ENCODE assay signal across 8 cellular contexts in genomic region chr22:38700271-38700788, GRCh38. TPM values are rescaled to one million over a fixed set of nuclear protein-coding genes. Genes with fewer than 3 reads are reported as not detected.
A peak's percentile ranks its signal among the peaks of the same experiment; 100 is the strongest.
DNase-seq lines count a peak whose midpoint lies in the region; ATAC-seq and TF ChIP-seq lines count a peak whose summit lies in the region.

No MANE protein-coding gene starts in this region.

- DNase-seq in EH (ENCODE audit: low read depth) (peak; percentile 72), HEK293T (ENCODE audit: extremely low spot score) (no peak), SKM-1 treated with dmso at 0.1 percent for 144 hours (lab: John Stamatoyannopoulos, UW; ENCODE audit: unreplicated experiment) (peak; percentile 55), naive B cell (no peak), NCI-H1105 treated with DMSO at 0.1 percent for 48 hours (lab: John Stamatoyannopoulos, UW) (no peak), glomerular visceral epithelial cell (ENCODE audit: extremely low spot score) (no peak)

- POLR2A ChIA-PET in HEK293T (lab: Yijun Ruan, JAX) = interaction anchor here (1.5 to 4.4 kb wide), 3 partner anchors 12 to 619 kb away, joined by 7 to 65 read pairs (median 7); partner anchors contain the start of genes RPL3 and TOMM22

- H3K36me3 Mint-ChIP-seq in naive B cell = no peaks in the 10 kb centered on the region

- H3K4me3 Mint-ChIP-seq in naive B cell = peak overlapping the region; percentile 81 to 99 (median 95)

- H3K27me3 Mint-ChIP-seq in naive B cell = peaks cover 0 to 4% (median 0%) of the 10 kb centered on the region in 3 donors

- H3K4me1 Mint-ChIP-seq in naive B cell = peaks cover 40 to 61% (median 44%) of the 10 kb centered on the region in 3 donors

- CTCF ChIA-PET in HEK293T (lab: Yijun Ruan, JAX) = no interaction called here

- H3K27ac Mint-ChIP-seq in naive B cell = peak overlapping the region; percentile 96 to 100 (median 99)

- ATAC-seq in esophagus mucosa = peak; percentile 46
- peak in 1 of 2 donors; percentile 2 for ATAC-seq in naive B cell (ENCODE audit: low read depth in 2 of 2)
- no peak for ATAC-seq in GM18517 (IDR thresholded peaks at IDR 0.05; ENCODE audit: unreplicated experiment)

- H3K9me3 Mint-ChIP-seq in naive B cell = no peaks in the 10 kb centered on the region

TF ChIP-seq in HEK293T, 16 proteins besides CTCF, POLR2A, EP300 and RAD21:
- TF ChIP-seq ELF4 (IDR thresholded peaks at IDR 0.05) (no peak), SUZ12 (IDR thresholded peaks at IDR 0.05) (no peak), FOXA1 (IDR thresholded peaks at IDR 0.05) (no peak), TARDBP (IDR thresholded peaks at IDR 0.05) (no peak), ZNF384 (IDR thresholded peaks at IDR 0.05) (no peak), L3MBTL2 (conservative IDR thresholded peaks at IDR 0.05) (peak; percentile 64), CTBP1 (IDR thresholded peaks at IDR 0.05; ENCODE audit: borderline replicate concordance) (no peak)

RNA-seq across cellular contexts. Expression of gene JOSD1, which starts 0.4 kb away (rescaled TPM):
- 25.6 TPM for total RNA-seq in esophagus mucosa
- 10 to 100 TPM in 3 of 6 donors, 1 to 10 TPM in 3; 8.2 to 12.1 (median 9.7) TPM for polyA plus RNA-seq in naive B cell (ENCODE audit: low read depth in 6 of 6)

RNA-seq across cellular contexts. Expression of gene GTPBP1, which starts 5.4 kb away (rescaled TPM):
- total RNA-seq in esophagus mucosa = 20.0 TPM
- polyA plus RNA-seq in naive B cell (ENCODE audit: low read depth in 6 of 6) = 10 to 100 TPM; 21.2 to 41.2 (median 33.3) TPM

RNA-seq across cellular contexts. Expression of gene TOMM22, which starts 18.6 kb away (rescaled TPM):
- total RNA-seq in esophagus mucosa = 90.9 TPM
- 10 to 100 TPM; 59.6 to 78.7 (median 71.0) TPM for polyA plus RNA-seq in naive B cell (ENCODE audit: low read depth in 6 of 6)

RNA-seq across cellular contexts. Expression of gene CBY1, which starts 43.9 kb away (rescaled TPM):
- 18.4 TPM for total RNA-seq in esophagus mucosa
- polyA plus RNA-seq in naive B cell (ENCODE audit: low read depth in 6 of 6) = 1 to 10 TPM; 2.5 to 7.7 (median 4.4) TPM

RNA-seq across cellular contexts. Expression of gene FAM227A, which starts 44.1 kb away (rescaled TPM):
- total RNA-seq in esophagus mucosa = 0.72 TPM
- polyA plus RNA-seq in naive B cell (ENCODE audit: low read depth in 6 of 6) = not detected

Comparison
In these comparisons a context has a peak if more than half of its experiments do, and no peak if none do; other contexts are left out.
1. DNase-seq: peak in EH (single experiment) and SKM-1 treated with dmso at 0.1 percent for 144 hours (single experiment); none in HEK293T (single experiment), naive B cell (single experiment), NCI-H1105 treated with DMSO at 0.1 percent for 48 hours (single experiment) and glomerular visceral epithelial cell (single experiment).